In the genomic region with DNA sequence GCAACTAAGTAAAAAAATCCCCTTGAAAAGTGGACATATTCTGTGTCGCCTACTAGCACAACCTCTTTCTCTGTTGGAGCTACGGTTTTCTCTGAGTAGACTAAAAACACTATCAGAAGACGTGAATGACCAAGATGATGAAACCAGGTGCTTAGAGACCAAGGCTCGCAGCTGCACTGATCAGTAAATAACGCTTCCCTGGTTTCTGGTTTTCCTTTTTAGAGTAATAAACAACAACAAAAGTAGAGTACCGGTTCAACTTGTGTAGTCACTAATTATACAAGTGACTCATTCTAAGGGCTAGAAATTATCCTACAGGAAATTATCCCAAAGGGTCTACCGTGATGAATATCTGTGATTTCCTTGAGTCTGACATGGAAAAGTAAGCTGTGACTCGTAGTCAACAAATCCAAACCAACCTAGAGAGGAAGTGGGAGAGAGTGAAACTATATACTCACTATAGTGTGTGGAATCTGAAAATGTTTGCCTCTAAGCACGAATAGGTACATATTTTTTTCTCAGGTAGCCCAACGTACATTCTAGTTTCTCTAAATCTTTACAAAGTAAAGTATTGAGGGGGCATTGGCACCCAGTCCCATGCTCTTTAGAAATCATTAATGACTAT, we compare ENCODE assay signal across 11 cellular contexts. TPM values are rescaled to one million over a fixed set of nuclear protein-coding genes. Genes with fewer than 3 reads are reported as not detected.
A peak's percentile ranks its signal among the peaks of the same experiment; 100 is the strongest.
DNase-seq lines count a peak whose midpoint lies in the region; ATAC-seq and TF ChIP-seq lines count a peak whose summit lies in the region.
"Had no signal": no experiment of that assay in that cellular context is flagged by ENCODE, and none has a peak within 500 bp of the region (broad histone marks: within the 10 kb centered on the region; RNA-seq: fewer than 3 reads in every experiment).

No MANE protein-coding gene starts in this region.

- ATAC-seq in HG02678 (IDR thresholded peaks at IDR 0.05; ENCODE audit: unreplicated experiment) (peak; percentile 63), naive B cell (ENCODE audit: low read depth in 2 of 2) (peak; percentile 21 to 41)

- H3K27me3 Mint-ChIP-seq in naive B cell = no peaks in the 10 kb centered on the region
- H3K27me3 Mint-ChIP-seq: activated naive CD4-positive, alpha-beta T cell treated with anti-CD3 and anti-CD28 coated beads, Interleukin-2, amount 10 ng/mL, durations not matched to agents 7 days and 5 days had no signal

- no peak overlapping the region for H3K27ac ChIP-seq in WERI-Rb-1
- H3K27ac ChIP-seq: right lobe of liver, SK-N-MC had no signal

- DNase-seq in LHCN-M2 (ENCODE audit: low read depth) = peak; percentile 45
- DNase-seq in naive B cell = no peak
- no peak for DNase-seq in WERI-Rb-1
- DNase-seq in HuH-7.5 (ENCODE audit: low spot score) = no peak
- no peak for DNase-seq in activated CD4-positive, CD25-positive, alpha-beta regulatory T cell treated with anti-CD3 and anti-CD28 coated beads, Interleukin-2, amount 50 U/mL, for 72 hours
- DNase-seq: activated naive CD4-positive, alpha-beta T cell treated with anti-CD3 and anti-CD28 coated beads, Interleukin-2, amount 10 ng/mL, durations not matched to agents 7 days and 5 days; right lobe of liver had no signal

- no peaks in the 10 kb centered on the region for H3K36me3 ChIP-seq in WERI-Rb-1
- H3K36me3 ChIP-seq: right lobe of liver had no signal

- H3K4me1 Mint-ChIP-seq in naive B cell = peaks cover 57 to 96% (median 82%) of the 10 kb centered on the region in 3 donors

- H3K27me3 ChIP-seq in WERI-Rb-1 (ENCODE audit: insufficient read depth, low read depth, severe bottlenecking) = no peaks in the 10 kb centered on the region
- H3K27me3 ChIP-seq: right lobe of liver had no signal

- H3K9me3 ChIP-seq in WERI-Rb-1 (ENCODE audit: severe bottlenecking) = no peaks in the 10 kb centered on the region
- H3K9me3 ChIP-seq: right lobe of liver had no signal

- no peak for TF ChIP-seq CTCF in WERI-Rb-1 (IDR thresholded peaks at IDR 0.05; ENCODE audit: low read depth, low read length)

- TF ChIP-seq POLR2A in GM19099 (IDR thresholded peaks at IDR 0.05; ENCODE audit: extremely low read depth, insufficient read length, low read depth) = peak; percentile 12

- peak overlapping the region; percentile 78 to 95 (median 91) for H3K27ac Mint-ChIP-seq in naive B cell
- H3K27ac Mint-ChIP-seq: activated naive CD4-positive, alpha-beta T cell treated with anti-CD3 and anti-CD28 coated beads, Interleukin-2, amount 10 ng/mL, durations not matched to agents 7 days and 5 days had no signal

- no peaks in the 10 kb centered on the region for H3K9me3 Mint-ChIP-seq in naive B cell
- H3K9me3 Mint-ChIP-seq: activated naive CD4-positive, alpha-beta T cell treated with anti-CD3 and anti-CD28 coated beads, Interleukin-2, amount 10 ng/mL, durations not matched to agents 7 days and 5 days had no signal

- H3K4me3 ChIP-seq in WERI-Rb-1 (ENCODE audit: low read depth, low read length) = no peak overlapping the region
- H3K4me3 ChIP-seq: right lobe of liver, SK-N-MC had no signal

- peaks cover 0 to 11% of the 10 kb centered on the region in 2 donors for H3K36me3 Mint-ChIP-seq in naive B cell

- H3K4me3 Mint-ChIP-seq in naive B cell = peak overlapping the region; percentile 6 to 83 (median 62)
- H3K4me3 Mint-ChIP-seq: activated naive CD4-positive, alpha-beta T cell treated with anti-CD3 and anti-CD28 coated beads, Interleukin-2, amount 10 ng/mL, durations not matched to agents 7 days and 5 days had no signal

RNA-seq across cellular contexts. Expression of a gene that starts 17.8 kb away (rescaled TPM):
- total RNA-seq in LHCN-M2 (2014; rRNA removed) = 6.1 and 9.4 TPM in 2 replicates
- polyA plus RNA-seq in LHCN-M2 (2012) = 2.7 TPM
- polyA plus RNA-seq in naive B cell (ENCODE audit: low read depth in 6 of 6) = 100 to 1,000 TPM in 3 of 6 donors, 10 to 100 TPM in 3; 44.7 to 118 (median 92.3) TPM
- total RNA-seq: H1 had no signal
